In genomic region chr18:47754311-47755101, GRCh38 we compare ENCODE assay signal across 1 cellular context.
TF ChIP-seq lines count a peak whose summit lies in the region.

No MANE protein-coding gene starts in this region.

TF ChIP-seq in GM23338, 12 proteins besides CTCF, POLR2A, EP300 and RAD21 (continued from another document):
- TF ChIP-seq, protein P1, sequence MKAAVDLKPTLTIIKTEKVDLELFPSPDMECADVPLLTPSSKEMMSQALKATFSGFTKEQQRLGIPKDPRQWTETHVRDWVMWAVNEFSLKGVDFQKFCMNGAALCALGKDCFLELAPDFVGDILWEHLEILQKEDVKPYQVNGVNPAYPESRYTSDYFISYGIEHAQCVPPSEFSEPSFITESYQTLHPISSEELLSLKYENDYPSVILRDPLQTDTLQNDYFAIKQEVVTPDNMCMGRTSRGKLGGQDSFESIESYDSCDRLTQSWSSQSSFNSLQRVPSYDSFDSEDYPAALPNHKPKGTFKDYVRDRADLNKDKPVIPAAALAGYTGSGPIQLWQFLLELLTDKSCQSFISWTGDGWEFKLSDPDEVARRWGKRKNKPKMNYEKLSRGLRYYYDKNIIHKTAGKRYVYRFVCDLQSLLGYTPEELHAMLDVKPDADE (IDR thresholded peaks at IDR 0.05), result no peak
- no peak for TF ChIP-seq STAT1 (IDR thresholded peaks at IDR 0.05; ENCODE audit: unreplicated experiment)
- TF ChIP-seq EZH2 (IDR thresholded peaks at IDR 0.05; ENCODE audit: low read depth, unreplicated experiment), result no peak
- no peak for TF ChIP-seq EZH2phosphoT487 (IDR thresholded peaks at IDR 0.05; ENCODE audit: unreplicated experiment)
